Comparison of ENCODE assay signal across 26 cellular contexts in genomic region chr11:36007127-36007824, GRCh38.
DNase-seq lines count a peak whose midpoint lies in the region; TF ChIP-seq lines count a peak whose summit lies in the region.
"Had no signal": no experiment of that assay in that cellular context is flagged by ENCODE, and none has a peak within 500 bp of the region (broad histone marks: within the 10 kb centered on the region; RNA-seq: fewer than 3 reads in every experiment).

No MANE protein-coding gene starts in this region.

- peak overlapping the region; percentile 56 for H3K27ac ChIP-seq in VCaP
- H3K27ac ChIP-seq: BLaER1, body of pancreas, esophagus squamous epithelium, gastroesophageal sphincter, parathyroid adenoma, vagina had no signal

- DNase-seq in Daoy (ENCODE audit: low read depth) (peak; percentile 3), NCI-H226 (peak; percentile 32), kidney tubule cell (ENCODE audit: low spot score) (peak; percentile 9), iPS-NIHi7 (ENCODE audit: extremely low spot score) (no peak), T-helper 2 cell (no peak), NCI-H345 (lab: John Stamatoyannopoulos, UW) (no peak), NCI-H187 treated with DMSO at 0.1 percent for 48 hours (lab: John Stamatoyannopoulos, UW) (no peak)
- DNase-seq: activated CD8-positive, alpha-beta memory T cell treated with anti-CD3 and anti-CD28 coated beads for 24 hours; activated gamma-delta T cell treated with Interleukin-2 at 50 U/mL for 16 hours; activated T-cell treated with anti-CD3 and anti-CD28 coated beads, Interleukin-2, amount 50 U/mL, for 1 hour; body of pancreas; Caco-2; DMS79 treated with DMSO at 0.1 percent for 48 hours; effector CD8-positive, alpha-beta T cell; esophagus squamous epithelium; hippocampal formation; Karpas-422; NCI-H187; NCI-H446 treated with DMSO at 0.1 percent for 48 hours; stimulated activated CD4-positive, alpha-beta T cell treated with anti-CD3 and anti-CD28 coated beads, Interleukin-4, amount 100 ng/mL, for 1 hour; SW 1271 had no signal

- no peak for TF ChIP-seq CTCF in VCaP (conservative IDR thresholded peaks at IDR 0.05)

Comparison
In these comparisons a context has a peak if more than half of its experiments do, and no peak if none do; other contexts are left out.
1. DNase-seq: peak in Daoy (single experiment), NCI-H226 (single experiment) and kidney tubule cell (single experiment); none in iPS-NIHi7 (single experiment), T-helper 2 cell (0 of 5), NCI-H345 (single experiment) and NCI-H187 treated with DMSO at 0.1 percent for 48 hours (single experiment).